Comparison of ENCODE assay signal across 8 cellular contexts in genomic region chr17:2711608-2712299, GRCh38. TPM values are rescaled to one million over a fixed set of nuclear protein-coding genes. Genes with fewer than 3 reads are reported as not detected.
DNase-seq lines count a peak whose midpoint lies in the region; ATAC-seq and TF ChIP-seq lines count a peak whose summit lies in the region.

A gene with protein sequence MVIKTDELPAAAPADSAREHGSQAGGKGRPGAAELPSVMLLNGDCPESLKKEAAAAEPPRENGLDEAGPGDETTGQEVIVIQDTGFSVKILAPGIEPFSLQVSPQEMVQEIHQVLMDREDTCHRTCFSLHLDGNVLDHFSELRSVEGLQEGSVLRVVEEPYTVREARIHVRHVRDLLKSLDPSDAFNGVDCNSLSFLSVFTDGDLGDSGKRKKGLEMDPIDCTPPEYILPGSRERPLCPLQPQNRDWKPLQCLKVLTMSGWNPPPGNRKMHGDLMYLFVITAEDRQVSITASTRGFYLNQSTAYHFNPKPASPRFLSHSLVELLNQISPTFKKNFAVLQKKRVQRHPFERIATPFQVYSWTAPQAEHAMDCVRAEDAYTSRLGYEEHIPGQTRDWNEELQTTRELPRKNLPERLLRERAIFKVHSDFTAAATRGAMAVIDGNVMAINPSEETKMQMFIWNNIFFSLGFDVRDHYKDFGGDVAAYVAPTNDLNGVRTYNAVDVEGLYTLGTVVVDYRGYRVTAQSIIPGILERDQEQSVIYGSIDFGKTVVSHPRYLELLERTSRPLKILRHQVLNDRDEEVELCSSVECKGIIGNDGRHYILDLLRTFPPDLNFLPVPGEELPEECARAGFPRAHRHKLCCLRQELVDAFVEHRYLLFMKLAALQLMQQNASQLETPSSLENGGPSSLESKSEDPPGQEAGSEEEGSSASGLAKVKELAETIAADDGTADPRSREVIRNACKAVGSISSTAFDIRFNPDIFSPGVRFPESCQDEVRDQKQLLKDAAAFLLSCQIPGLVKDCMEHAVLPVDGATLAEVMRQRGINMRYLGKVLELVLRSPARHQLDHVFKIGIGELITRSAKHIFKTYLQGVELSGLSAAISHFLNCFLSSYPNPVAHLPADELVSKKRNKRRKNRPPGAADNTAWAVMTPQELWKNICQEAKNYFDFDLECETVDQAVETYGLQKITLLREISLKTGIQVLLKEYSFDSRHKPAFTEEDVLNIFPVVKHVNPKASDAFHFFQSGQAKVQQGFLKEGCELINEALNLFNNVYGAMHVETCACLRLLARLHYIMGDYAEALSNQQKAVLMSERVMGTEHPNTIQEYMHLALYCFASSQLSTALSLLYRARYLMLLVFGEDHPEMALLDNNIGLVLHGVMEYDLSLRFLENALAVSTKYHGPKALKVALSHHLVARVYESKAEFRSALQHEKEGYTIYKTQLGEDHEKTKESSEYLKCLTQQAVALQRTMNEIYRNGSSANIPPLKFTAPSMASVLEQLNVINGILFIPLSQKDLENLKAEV (N-terminal part only) (minus strand): TSS chr17:2711764. CDS start chr17:2711661, 103 bp downstream.

- no peaks in the 10 kb centered on the region for H3K36me3 ChIP-seq in thoracic aorta

- peak within 1 kb of the TSS; percentile 93 for H3K4me3 Mint-ChIP-seq in activated naive CD8-positive, alpha-beta T cell
- H3K4me3 Mint-ChIP-seq in glutamatergic neuron (ENCODE audit: unreplicated experiment) (peak within 1 kb of the TSS; percentile 88), osteocyte (ENCODE audit: unreplicated experiment) (peak within 1 kb of the TSS; percentile 78)

- TF ChIP-seq CTCF in GM10248 (IDR thresholded peaks at IDR 0.05; ENCODE audit: control extremely low read depth, extremely low read depth, low read depth, missing control alignments) = no peak
- TF ChIP-seq CTCF in glutamatergic neuron (IDR thresholded peaks at IDR 0.05; ENCODE audit: partially characterized antibody, unreplicated experiment) = no peak
- no peak for TF ChIP-seq CTCF in osteocyte (IDR thresholded peaks at IDR 0.05)
- no peak for TF ChIP-seq CTCF in thoracic aorta (IDR thresholded peaks at IDR 0.05)

- H3K4me1 Mint-ChIP-seq in activated naive CD8-positive, alpha-beta T cell (ENCODE audit: low read depth) = peaks cover 33% of the 10 kb centered on the region
- H3K4me1 Mint-ChIP-seq in glutamatergic neuron (ENCODE audit: low read depth, unreplicated experiment) (peaks cover 10% of the 10 kb centered on the region), osteocyte (ENCODE audit: unreplicated experiment) (peaks cover 41% of the 10 kb centered on the region)

- peak within 1 kb of the TSS; percentile 87 for H3K27ac Mint-ChIP-seq in activated naive CD8-positive, alpha-beta T cell
- H3K27ac Mint-ChIP-seq in glutamatergic neuron (ENCODE audit: unreplicated experiment) (peak within 1 kb of the TSS; percentile 53), osteocyte (ENCODE audit: unreplicated experiment) (peak within 1 kb of the TSS; percentile 68)

- CTCF ChIA-PET in GM10248 (lab: Yijun Ruan, JAX) = no interaction called here

- peaks cover 40 to 47% of the 10 kb centered on the region in 2 donors for H3K4me1 ChIP-seq in thoracic aorta (ENCODE audit: control insufficient read depth in 1 of 2, low read depth in 2 of 2)

- POLR2A ChIA-PET in GM10248 (lab: Yijun Ruan, JAX) = interaction anchor here (1.0 kb wide), 1 partner anchor 1675 kb away, joined by 5 read pairs; no protein-coding TSS in a partner anchor

- peak; percentile 69 for ATAC-seq in HG02571 (IDR thresholded peaks at IDR 0.05; ENCODE audit: unreplicated experiment)
- peak; percentile 91 for ATAC-seq in thoracic aorta (ENCODE audit: insufficient number of reproducible peaks, low FRiP score, low read depth)

- H3K9me3 Mint-ChIP-seq in activated naive CD8-positive, alpha-beta T cell (ENCODE audit: low read depth) = no peaks in the 10 kb centered on the region
- peaks cover 9% of the 10 kb centered on the region for H3K9me3 Mint-ChIP-seq in glutamatergic neuron (ENCODE audit: unreplicated experiment)
- H3K9me3 Mint-ChIP-seq in osteocyte (ENCODE audit: unreplicated experiment) = no peaks in the 10 kb centered on the region

- no peaks in the 10 kb centered on the region for H3K27me3 Mint-ChIP-seq in activated naive CD8-positive, alpha-beta T cell
- peaks cover 6% of the 10 kb centered on the region for H3K27me3 Mint-ChIP-seq in glutamatergic neuron (ENCODE audit: unreplicated experiment)
- H3K27me3 Mint-ChIP-seq in osteocyte (ENCODE audit: unreplicated experiment) = no peaks in the 10 kb centered on the region

- H3K27ac ChIP-seq in thoracic aorta = peak within 1 kb of the TSS in 1 of 2 donors; percentile 14

- no peaks in the 10 kb centered on the region for H3K36me3 Mint-ChIP-seq in activated naive CD8-positive, alpha-beta T cell
- H3K36me3 Mint-ChIP-seq in glutamatergic neuron (ENCODE audit: unreplicated experiment) (no peaks in the 10 kb centered on the region), osteocyte (ENCODE audit: unreplicated experiment) (no peaks in the 10 kb centered on the region)

- H3K4me3 ChIP-seq in thoracic aorta = peak within 1 kb of the TSS; percentile 70

- DNase-seq in GM10248 (ENCODE audit: extremely low spot score) = peak; percentile 99
- DNase-seq in NCI-H1048 (lab: John Stamatoyannopoulos, UW) = peak; percentile 79
- peak; percentile 72 for DNase-seq in SKM-1 treated with dmso at 0.1 percent for 144 hours (lab: John Stamatoyannopoulos, UW; ENCODE audit: unreplicated experiment)
- DNase-seq in glutamatergic neuron = peak; percentile 93
- DNase-seq in osteocyte (ENCODE audit: extremely low spot score, unreplicated experiment) = peak; percentile 98
- peak; percentile 86 for DNase-seq in thoracic aorta (ENCODE audit: low spot score)

- H3K9me3 ChIP-seq in thoracic aorta = no peaks in the 10 kb centered on the region

- no peaks in the 10 kb centered on the region for H3K27me3 ChIP-seq in thoracic aorta (replicated peaks; ENCODE audit: insufficient read depth)

RNA-seq across cellular contexts. Expression of the gene that starts here (rescaled TPM):
- total RNA-seq in glutamatergic neuron (ENCODE audit: unreplicated experiment) (39.1 TPM), osteocyte (47.0 and 49.4 TPM in 2 replicates), thoracic aorta (10 to 100 TPM; 36.3 to 65.4 TPM)
